ENCODE assay signal across 26 cellular contexts in the genomic region with DNA sequence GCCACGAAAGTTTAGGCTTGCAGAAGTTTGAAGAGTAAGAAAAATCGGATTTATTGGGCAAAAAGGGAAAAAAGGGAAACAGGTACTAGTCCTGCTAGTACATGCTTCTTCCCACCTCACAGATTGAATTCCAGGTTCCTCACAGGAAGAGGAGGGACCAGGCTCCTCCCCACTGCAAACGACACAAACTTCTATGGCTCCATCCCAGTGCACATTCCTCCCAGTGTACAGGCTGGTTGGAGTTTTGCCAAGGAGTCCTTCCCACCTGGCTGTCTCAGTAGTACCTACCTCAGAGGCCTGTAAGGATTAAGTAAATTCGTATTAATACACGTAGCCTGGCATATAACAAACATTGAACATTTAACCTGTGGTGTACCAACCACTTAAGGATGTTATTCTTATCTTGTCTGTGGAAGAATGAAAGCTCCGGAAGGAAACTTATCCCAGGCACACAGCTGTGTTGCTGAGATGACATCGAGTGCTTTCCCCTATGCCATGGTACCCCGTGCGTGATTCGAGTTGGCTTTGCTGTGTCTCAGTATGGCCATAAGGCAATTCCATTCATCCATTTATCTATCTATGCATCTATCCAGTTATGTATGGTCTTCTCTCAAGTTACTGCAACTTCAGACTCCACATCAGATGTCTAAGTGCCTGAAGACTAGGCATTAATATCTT.
A peak's percentile ranks its signal among the peaks of the same experiment; 100 is the strongest.
DNase-seq lines count a peak whose midpoint lies in the region; ATAC-seq, FAIRE-seq and TF ChIP-seq lines count a peak whose summit lies in the region.
"Had no signal": no experiment of that assay in that cellular context is flagged by ENCODE, and none has a peak within 500 bp of the region (broad histone marks: within the 10 kb centered on the region; RNA-seq: fewer than 3 reads in every experiment).

No MANE protein-coding gene starts in this region.

- no peak overlapping the region for H4K91ac ChIP-seq in H9 (ENCODE audit: insufficient read length, low read depth, low read length)

- no peaks in the 10 kb centered on the region; the same call in 1 of the 2 replicates for H3K79me2 ChIP-seq in H9 (ENCODE audit: insufficient read depth, low read length)
- no peaks in the 10 kb centered on the region for H3K79me2 ChIP-seq in keratinocyte (ENCODE audit: control insufficient read depth, insufficient read depth, low read length)
- peaks cover under 1% of the 10 kb centered on the region for H3K79me2 ChIP-seq in neural progenitor cell (ENCODE audit: low read depth)

- no peaks in the 10 kb centered on the region for H3K9me3 ChIP-seq in ES-I3 (ENCODE audit: control insufficient read depth, insufficient read depth, low read length)
- H3K9me3 ChIP-seq in H9 (ENCODE audit: control insufficient read depth, low read depth, low read length), result no peaks in the 10 kb centered on the region
- no peaks in the 10 kb centered on the region for H3K9me3 ChIP-seq in keratinocyte (ENCODE audit: control insufficient read depth, low read depth, low read length)
- no peaks in the 10 kb centered on the region for H3K9me3 ChIP-seq in neural progenitor cell (ENCODE audit: low read depth)
- H3K9me3 ChIP-seq: A549; BLaER1 treated with 17β-estradiol and CSF1 and Interleukin-3, amounts not matched to agents 10 nM and 100 nM; MG63; SJCRH30 had no signal

- FAIRE-seq in keratinocyte (lab: Jason Lieb, UNC), result peak; percentile 43
- FAIRE-seq: A549, GM12891 had no signal

- H3K4me1 ChIP-seq in ES-I3 (ENCODE audit: insufficient read depth, low read length) (peaks cover 6% of the 10 kb centered on the region; the same call in 1 of the 2 replicates), H9 (ENCODE audit: insufficient read depth, low read length) (peaks cover 3% of the 10 kb centered on the region; the same call in 1 of the 2 replicates), keratinocyte (ENCODE audit: control insufficient read depth, extremely low read depth, insufficient read depth, low read length) (peaks cover 2% of the 10 kb centered on the region), neural progenitor cell (peaks cover 3% of the 10 kb centered on the region)
- H3K4me1 ChIP-seq: A549; BLaER1 treated with 17β-estradiol and CSF1 and Interleukin-3, amounts not matched to agents 10 nM and 100 nM; SJCRH30 had no signal

- H3K27me3 ChIP-seq in H9 (ENCODE audit: insufficient read depth, low read length), result no peaks in the 10 kb centered on the region
- H3K27me3 ChIP-seq in keratinocyte (ENCODE audit: control insufficient read depth, extremely low read depth, insufficient read depth, low read length), result no peaks in the 10 kb centered on the region
- H3K27me3 ChIP-seq in neural progenitor cell, result peaks cover under 1% of the 10 kb centered on the region
- H3K27me3 ChIP-seq: BLaER1 treated with 17β-estradiol and CSF1 and Interleukin-3, amounts not matched to agents 10 nM and 100 nM; MG63 had no signal

- no peak for ATAC-seq in WTC11
- ATAC-seq: A549, PC-3, Right ventricle myocardium inferior, SK-N-SH treated with all-trans-retinoic acid at 6 μM for 48 hours had no signal

- H3K9me1 ChIP-seq in keratinocyte (ENCODE audit: control insufficient read depth, extremely low read depth, insufficient read depth, low read length), result no peaks in the 10 kb centered on the region

- no peak overlapping the region for H3K18ac ChIP-seq in H9 (ENCODE audit: insufficient read length, low read depth, low read length)

- peak overlapping the region; percentile 21 for H3K27ac ChIP-seq in H9 (ENCODE audit: insufficient read length, low read depth, low read length)
- H3K27ac ChIP-seq in keratinocyte (ENCODE audit: control insufficient read depth, insufficient read depth, low read length), result no peak overlapping the region
- no peak overlapping the region for H3K27ac ChIP-seq in neural progenitor cell
- H3K27ac ChIP-seq: A549; BLaER1 treated with 17β-estradiol and CSF1 and Interleukin-3, amounts not matched to agents 10 nM and 100 nM; SJCRH30 had no signal

- TF ChIP-seq CTCF in H9 (conservative IDR thresholded peaks at IDR 0.05) (no peak), WTC11 (IDR thresholded peaks at IDR 0.05) (no peak), keratinocyte (optimal IDR thresholded peaks at IDR 0.05 in 1 of 3, IDR thresholded peaks at IDR 0.05 in 1 of 3, conservative IDR thresholded peaks at IDR 0.05 in 1 of 3; ENCODE audit: extremely low read depth in 1 of 3, insufficient read depth in 2 of 3, low read length in 3 of 3) (no peak), neural progenitor cell (IDR thresholded peaks at IDR 0.05) (no peak)

- H3K9ac ChIP-seq in ES-I3 (ENCODE audit: low read depth, low read length), result peak overlapping the region; percentile 21; the same call in 1 of the 2 replicates
- no peak overlapping the region for H3K9ac ChIP-seq in H9 (ENCODE audit: extremely low read depth, insufficient read length, low read length)
- no peak overlapping the region for H3K9ac ChIP-seq in keratinocyte (ENCODE audit: control insufficient read depth, extremely low read depth, insufficient read depth, low read length)
- H3K9ac ChIP-seq in neural progenitor cell, result no peak overlapping the region
- H3K9ac ChIP-seq: BLaER1 treated with 17β-estradiol and CSF1 and Interleukin-3, amounts not matched to agents 10 nM and 100 nM had no signal

- no peaks in the 10 kb centered on the region for H3K23me2 ChIP-seq in H9 (ENCODE audit: insufficient read length, low read depth, low read length, poor library complexity, severe bottlenecking)

- H3K4ac ChIP-seq in H9 (ENCODE audit: low read depth, low read length), result no peak overlapping the region

- H3K36me3 ChIP-seq in ES-I3 (ENCODE audit: insufficient read depth, low read length) (peaks cover 25% of the 10 kb centered on the region), keratinocyte (ENCODE audit: control insufficient read depth in 2 of 2, extremely low read depth in 1 of 2, insufficient read depth in 2 of 2, low read length in 2 of 2) (no peaks in the 10 kb centered on the region), neural progenitor cell (no peaks in the 10 kb centered on the region)
- H3K36me3 ChIP-seq: BLaER1 treated with 17β-estradiol and CSF1 and Interleukin-3, amounts not matched to agents 10 nM and 100 nM; MG63; SJCRH30 had no signal

- CTCF ChIA-PET in WTC11 (lab: Charles Lee), result no interaction called here

- no peak overlapping the region for H3K14ac ChIP-seq in H9 (ENCODE audit: insufficient read depth, low read length)

- peaks cover 48 to 50% of the 10 kb centered on the region in 2 experiments for H3K4me1 Mint-ChIP-seq in H9
- peaks cover 14% of the 10 kb centered on the region for H3K4me1 Mint-ChIP-seq in WTC11
- peaks cover 2% of the 10 kb centered on the region for H3K4me1 Mint-ChIP-seq in neural progenitor cell

- dilution Hi-C loops in keratinocyte (cut with MboI; ENCODE audit: extremely low pct_ligation_motif_present, low sequenced_read_pairs), result no loop called here

- H2BK15ac ChIP-seq in H9 (ENCODE audit: low read depth, low read length), result no peak overlapping the region

- H3K4me2 ChIP-seq in H9 (ENCODE audit: insufficient read depth, insufficient read length, low read length), result peak overlapping the region; percentile 58
- no peak overlapping the region for H3K4me2 ChIP-seq in keratinocyte (ENCODE audit: control insufficient read depth, extremely low read depth, insufficient read depth, low read depth, low read length)
- no peak overlapping the region for H3K4me2 ChIP-seq in neural progenitor cell
- H3K4me2 ChIP-seq: A549; BLaER1 treated with 17β-estradiol and CSF1 and Interleukin-3, amounts not matched to agents 10 nM and 100 nM had no signal

- no peak overlapping the region for H2BK12ac ChIP-seq in H9 (ENCODE audit: insufficient read length, low read depth, low read length)

- no peak for DNase-seq in H9
- DNase-seq in WTC11 (ENCODE audit: low spot score), result no peak
- no peak for DNase-seq in keratinocyte (ENCODE audit: low read depth, low spot score)
- DNase-seq in COLO829 (ENCODE audit: low spot score), result no peak
- DNase-seq in DMS79 (lab: John Stamatoyannopoulos, UW), result no peak
- DNase-seq in neural progenitor cell (ENCODE audit: low spot score), result no peak
- DNase-seq: AML-193; CD4-positive, alpha-beta T cell; COR-L47; DMS53; GF-D8; KBM-7; MG63; NCI-H1105 treated with DMSO at 0.1 percent for 48 hours; NCI-H146; NCI-H2029; NCI-H226; NCI-H510A; PC-3; SJCRH30 had no signal

- H2BK20ac ChIP-seq in H9 (ENCODE audit: low read depth, low read length, poor library complexity, severe bottlenecking), result no peak overlapping the region

- H4K20me1 ChIP-seq in H9 (ENCODE audit: control insufficient read depth, insufficient read depth, insufficient read length) (no peaks in the 10 kb centered on the region), keratinocyte (ENCODE audit: control insufficient read depth, extremely low read depth, insufficient read depth, low read length) (no peaks in the 10 kb centered on the region), neural progenitor cell (ENCODE audit: low read depth) (no peaks in the 10 kb centered on the region)
- H4K20me1 ChIP-seq: BLaER1 treated with 17β-estradiol and CSF1 and Interleukin-3, amounts not matched to agents 10 nM and 100 nM had no signal

- no CpG with 5 or more reads among the region's 10 CpGs for WGBS in H9 (ENCODE audit: extremely low coverage, insufficient read length, low lambda C conversion rate)

- no peak overlapping the region for H3T11ph ChIP-seq in H9 (ENCODE audit: low read length)

- POLR2A ChIA-PET in WTC11 (lab: Charles Lee), result interaction anchor here (3.2 kb wide), 1 partner anchor 7 kb away, joined by 17 read pairs; no protein-coding TSS in a partner anchor

- no peak overlapping the region for H4K5ac ChIP-seq in H9 (ENCODE audit: insufficient read length, low read depth, low read length)

- H3K4me3 Mint-ChIP-seq in H9 (peak overlapping the region; percentile 9 to 12; a peak in 3 of 5 replicates), WTC11 (no peak overlapping the region; the same call in 1 of the 2 replicates), neural progenitor cell (no peak overlapping the region)
- H3K4me3 Mint-ChIP-seq: CD4-positive, alpha-beta T cell had no signal

- H2AFZ ChIP-seq in H9 (ENCODE audit: low read length) (no peak overlapping the region), keratinocyte (ENCODE audit: control insufficient read depth, low read length) (peak overlapping the region; percentile 10), neural progenitor cell (replicated peaks) (no peak overlapping the region)

- no peak overlapping the region for H2BK120ac ChIP-seq in H9 (ENCODE audit: low read depth, low read length, poor library complexity, severe bottlenecking)

- H4K8ac ChIP-seq in H9 (replicated peaks; ENCODE audit: insufficient read length, low read depth, low read length), result no peak overlapping the region

- H2AK5ac ChIP-seq in H9 (ENCODE audit: insufficient read length, low read length), result no peak overlapping the region

- H3K9me3 Mint-ChIP-seq in H9, result peaks cover 1 to 2% of the 10 kb centered on the region in 2 experiments; a peak in 2 of 5 replicates
- peaks cover 2% of the 10 kb centered on the region for H3K9me3 Mint-ChIP-seq in WTC11
- H3K9me3 Mint-ChIP-seq in neural progenitor cell, result peaks cover 4% of the 10 kb centered on the region
- H3K9me3 Mint-ChIP-seq: CD4-positive, alpha-beta T cell had no signal

- H3K23ac ChIP-seq in H9 (ENCODE audit: insufficient read length, low read depth, low read length), result no peak overlapping the region

- no peak overlapping the region for H3K56ac ChIP-seq in H9 (ENCODE audit: insufficient read length, low read depth, low read length)

- no peaks in the 10 kb centered on the region for H3F3A ChIP-seq in neural progenitor cell (ENCODE audit: low read depth)

- H3K79me1 ChIP-seq in H9 (ENCODE audit: insufficient read depth, low read depth, low read length, poor library complexity, severe bottlenecking), result no peaks in the 10 kb centered on the region

- H3K36me3 Mint-ChIP-seq in H9 (ENCODE audit: insufficient read depth in 1 of 3, low read depth in 3 of 3) (peaks cover 27 to 42% (median 35%) of the 10 kb centered on the region in 3 experiments; a peak in 6 of 7 replicates), WTC11 (peaks cover 2% of the 10 kb centered on the region), neural progenitor cell (no peaks in the 10 kb centered on the region)

- H3K27ac Mint-ChIP-seq in H9 (peak overlapping the region; percentile 8 to 95 (median 27); a peak in 4 of 7 replicates), WTC11 (no peak overlapping the region; the same call in 1 of the 2 replicates), neural progenitor cell (no peak overlapping the region)
- H3K27ac Mint-ChIP-seq: CD4-positive, alpha-beta T cell had no signal

- no peak overlapping the region for H3K4me3 ChIP-seq in keratinocyte (ENCODE audit: control insufficient read depth in 2 of 3, extremely low read depth in 1 of 3, insufficient read depth in 2 of 3, low read depth in 1 of 3, low read length in 3 of 3)
- H3K4me3 ChIP-seq in neural progenitor cell, result no peak overlapping the region
- H3K4me3 ChIP-seq: A549; BLaER1 treated with 17β-estradiol and CSF1 and Interleukin-3, amounts not matched to agents 10 nM and 100 nM; MG63; SJCRH30 had no signal

- H2BK5ac ChIP-seq in H9 (ENCODE audit: insufficient read length, low read length), result no peak overlapping the region

- H3K27me3 Mint-ChIP-seq in H9 (ENCODE audit: low read depth) (no peaks in the 10 kb centered on the region), WTC11 (ENCODE audit: low read depth) (no peaks in the 10 kb centered on the region), neural progenitor cell (ENCODE audit: insufficient read depth, low read depth) (peaks cover 7% of the 10 kb centered on the region)

Comparison
In these comparisons a context has a peak if more than half of its experiments do, and no peak if none do; other contexts are left out.
1. H3K27ac Mint-ChIP-seq: peak in H9 (3 of 3); none in WTC11 (single experiment) and neural progenitor cell (single experiment).
2. H3K4me3 Mint-ChIP-seq: peak in H9 (2 of 2); none in WTC11 (single experiment) and neural progenitor cell (single experiment).